ENCODE assay signal across 17 cellular contexts in genomic region chr17:71402007-71402406, GRCh38.
"Had no signal": no experiment of that assay in that cellular context is flagged by ENCODE, and none has a peak within 500 bp of the region (broad histone marks: within the 10 kb centered on the region; RNA-seq: fewer than 3 reads in every experiment).

No MANE protein-coding gene starts in this region.

- H3K9me3 ChIP-seq: colonic mucosa, heart left ventricle, stomach had no signal

- FAIRE-seq: islet of Langerhans had no signal

- H3K4me3 ChIP-seq: colonic mucosa, heart left ventricle, sigmoid colon, skin epidermis, stomach had no signal

- H3K36me3 ChIP-seq: colonic mucosa, heart left ventricle, sigmoid colon, stomach had no signal

- H3K4me1 ChIP-seq: colonic mucosa, heart left ventricle, sigmoid colon, stomach had no signal

- H3K27ac ChIP-seq: colonic mucosa, heart left ventricle, sigmoid colon, stomach had no signal

- H3K27me3 ChIP-seq: colonic mucosa, heart left ventricle, sigmoid colon, stomach had no signal

- DNase-seq: cerebellar nuclear complex; colonic mucosa; effector CD8-positive, alpha-beta T cell; foreskin melanocyte; heart left ventricle; hypothalamus; natural killer cell; posterior cingulate gyrus; sigmoid colon; stimulated activated CD4-positive, alpha-beta T cell treated with anti-CD3 and anti-CD28 coated beads, Interleukin-2, amount 100 ng/mL, for 24 hours; stimulated activated CD4-positive, alpha-beta T cell treated with anti-CD3 and anti-CD28 coated beads, Interleukin-4, amount 100 ng/mL, for 4 hours; stimulated activated naive B cell treated with anti-CD40 and anti-IgM and Interleukin-4, amounts not matched to agents 10 μg/mL and 1 μg/mL and 100 μg/mL, for 72 hours; stomach; substantia nigra; trophoblast cell had no signal
